Comparison of ENCODE assay signal across 2 cellular contexts in genomic region chr7:4685676-4686075, GRCh38.
TF ChIP-seq lines count a peak whose summit lies in the region.

No MANE protein-coding gene starts in this region.

TF ChIP-seq in HEK293, 187 proteins besides CTCF, POLR2A, EP300 and RAD21:
- TF ChIP-seq ZNF121 (tag by site-specific recombination; IDR thresholded peaks at IDR 0.05) (0 out of 2 replicates have a peak, but pooled peaks have one; percentile 51), ZNF664 (tag by site-specific recombination; IDR thresholded peaks at IDR 0.05) (peak; percentile 42; the same call in 1 of the 2 replicates)

TF ChIP-seq in GM12878, 131 proteins besides CTCF, POLR2A, EP300 and RAD21:
- 0 out of 2 replicates have a peak, but pooled peaks have one; percentile 39 for TF ChIP-seq MLLT1 (IDR thresholded peaks at IDR 0.05)
TF ChIP-seq in GM12878: peak in this region for 1; not testable (repeated sequence) for 130.
